Comparison of ENCODE assay signal across 1 cellular context in genomic region chr19:590396-590745, GRCh38.
TF ChIP-seq lines count a peak whose summit lies in the region.

No MANE protein-coding gene starts in this region.

TF ChIP-seq in K562, 482 proteins besides CTCF, POLR2A, EP300 and RAD21 (continued from another document):
- peak in 1 of 2 experiments; percentile 51; a peak in 1 of 4 replicates for TF ChIP-seq UBTF (IDR thresholded peaks at IDR 0.05; ENCODE audit: borderline replicate concordance in 1 of 2, low read depth in 2 of 2, low read length in 2 of 2)
TF ChIP-seq in K562: peak in this region for 7.
